ENCODE assay signal across 11 cellular contexts in genomic region chr18:58806826-58807714, GRCh38. TPM values are rescaled to one million over a fixed set of nuclear protein-coding genes. Genes with fewer than 3 reads are reported as not detected.
DNase-seq lines count a peak whose midpoint lies in the region; ATAC-seq lines count a peak whose summit lies in the region.
"Had no signal": no experiment of that assay in that cellular context is flagged by ENCODE, and none has a peak within 500 bp of the region (broad histone marks: within the 10 kb centered on the region; RNA-seq: fewer than 3 reads in every experiment).

No MANE protein-coding gene starts in this region.

- H3K9me3 ChIP-seq in CD8-positive, alpha-beta memory T cell (ENCODE audit: low read length): no peaks in the 10 kb centered on the region

- H3K36me3 ChIP-seq in CD8-positive, alpha-beta memory T cell (ENCODE audit: insufficient read depth, low read length): no peaks in the 10 kb centered on the region

- H3K36me3 Mint-ChIP-seq in activated CD4-positive, alpha-beta memory T cell treated with anti-CD3 and anti-CD28 coated beads for 36 hours: no peaks in the 10 kb centered on the region
- no peaks in the 10 kb centered on the region for H3K36me3 Mint-ChIP-seq in activated CD4-positive, alpha-beta memory T cell treated with anti-CD3 and anti-CD28 coated beads, Interleukin-2, amount 10 ng/mL, durations not matched to agents 7 days and 5 days (ENCODE audit: low read depth)
- H3K36me3 Mint-ChIP-seq in CD8-positive, alpha-beta memory T cell: no peaks in the 10 kb centered on the region
- H3K36me3 Mint-ChIP-seq: activated naive CD4-positive, alpha-beta T cell treated with anti-CD3 and anti-CD28 coated beads, Interleukin-2, amount 10 ng/mL, durations not matched to agents 7 days and 5 days; natural killer cell treated with Interleukin-12 subunit alpha and Interleukin-12 subunit beta and Interleukin-15 and Interleukin-18, amount 100 ng/mL, for 72 hours had no signal

- H3K4me3 ChIP-seq in CD8-positive, alpha-beta memory T cell (ENCODE audit: low read length): no peak overlapping the region

- POLR2A ChIA-PET in activated CD4-positive, alpha-beta memory T cell treated with anti-CD3 and anti-CD28 coated beads for 36 hours (lab: Charles Lee): no interaction called here
- POLR2A ChIA-PET in activated CD4-positive, alpha-beta memory T cell treated with anti-CD3 and anti-CD28 coated beads, Interleukin-2, amount 10 ng/mL, durations not matched to agents 7 days and 5 days (lab: Charles Lee): interaction anchor here (0.7 kb wide), 1 partner anchor 135 kb away, joined by 3 read pairs; no protein-coding TSS in a partner anchor
- POLR2A ChIA-PET in CD8-positive, alpha-beta memory T cell (lab: Charles Lee): no interaction called here

- ATAC-seq in HG02798 (IDR thresholded peaks at IDR 0.05; ENCODE audit: poor library complexity, unreplicated experiment): peak; percentile 96
- ATAC-seq in HG03575 (IDR thresholded peaks at IDR 0.05; ENCODE audit: extremely low read depth, insufficient number of reproducible peaks, low FRiP score, unreplicated experiment): peak; percentile 85

- CTCF ChIA-PET in activated CD4-positive, alpha-beta memory T cell treated with anti-CD3 and anti-CD28 coated beads for 36 hours (lab: Charles Lee): interaction anchor here (0.6 kb wide), 1 partner anchor 12 kb away, joined by 3 read pairs; no protein-coding TSS in a partner anchor
- CTCF ChIA-PET in activated CD4-positive, alpha-beta memory T cell treated with anti-CD3 and anti-CD28 coated beads, Interleukin-2, amount 10 ng/mL, durations not matched to agents 7 days and 5 days (lab: Charles Lee): interaction anchor here (1.1 kb wide), 1 partner anchor 11 kb away, joined by 3 read pairs; no protein-coding TSS in a partner anchor
- CTCF ChIA-PET in CD8-positive, alpha-beta memory T cell (lab: Charles Lee): no interaction called here

- H3K27me3 ChIP-seq in CD8-positive, alpha-beta memory T cell (ENCODE audit: insufficient read depth, low read length, poor library complexity, severe bottlenecking): no peaks in the 10 kb centered on the region

- H3K9me3 Mint-ChIP-seq in activated CD4-positive, alpha-beta memory T cell treated with anti-CD3 and anti-CD28 coated beads for 36 hours: no peaks in the 10 kb centered on the region
- no peaks in the 10 kb centered on the region for H3K9me3 Mint-ChIP-seq in activated CD4-positive, alpha-beta memory T cell treated with anti-CD3 and anti-CD28 coated beads, Interleukin-2, amount 10 ng/mL, durations not matched to agents 7 days and 5 days
- no peaks in the 10 kb centered on the region for H3K9me3 Mint-ChIP-seq in CD8-positive, alpha-beta memory T cell
- H3K9me3 Mint-ChIP-seq: natural killer cell treated with Interleukin-12 subunit alpha and Interleukin-12 subunit beta and Interleukin-15 and Interleukin-18, amount 100 ng/mL, for 72 hours had no signal

- no peak overlapping the region for H3K4me3 Mint-ChIP-seq in activated CD4-positive, alpha-beta memory T cell treated with anti-CD3 and anti-CD28 coated beads for 36 hours
- H3K4me3 Mint-ChIP-seq in activated CD4-positive, alpha-beta memory T cell treated with anti-CD3 and anti-CD28 coated beads, Interleukin-2, amount 10 ng/mL, durations not matched to agents 7 days and 5 days: no peak overlapping the region
- no peak overlapping the region for H3K4me3 Mint-ChIP-seq in CD8-positive, alpha-beta memory T cell
- H3K4me3 Mint-ChIP-seq: activated naive CD4-positive, alpha-beta T cell treated with anti-CD3 and anti-CD28 coated beads, Interleukin-2, amount 10 ng/mL, durations not matched to agents 7 days and 5 days; natural killer cell treated with Interleukin-12 subunit alpha and Interleukin-12 subunit beta and Interleukin-15 and Interleukin-18, amount 100 ng/mL, for 72 hours had no signal

- no peak overlapping the region for H3K27ac ChIP-seq in CD8-positive, alpha-beta memory T cell (ENCODE audit: low read depth, low read length)

- peaks cover 18% of the 10 kb centered on the region for H3K27me3 Mint-ChIP-seq in activated CD4-positive, alpha-beta memory T cell treated with anti-CD3 and anti-CD28 coated beads for 36 hours
- peaks cover 10% of the 10 kb centered on the region for H3K27me3 Mint-ChIP-seq in activated CD4-positive, alpha-beta memory T cell treated with anti-CD3 and anti-CD28 coated beads, Interleukin-2, amount 10 ng/mL, durations not matched to agents 7 days and 5 days
- H3K27me3 Mint-ChIP-seq in CD8-positive, alpha-beta memory T cell: peaks cover 8 to 38% of the 10 kb centered on the region in 2 donors

- H3K27ac Mint-ChIP-seq in activated CD4-positive, alpha-beta memory T cell treated with anti-CD3 and anti-CD28 coated beads for 36 hours: no peak overlapping the region
- no peak overlapping the region for H3K27ac Mint-ChIP-seq in activated CD4-positive, alpha-beta memory T cell treated with anti-CD3 and anti-CD28 coated beads, Interleukin-2, amount 10 ng/mL, durations not matched to agents 7 days and 5 days
- H3K27ac Mint-ChIP-seq in CD8-positive, alpha-beta memory T cell: no peak overlapping the region
- H3K27ac Mint-ChIP-seq: activated naive CD4-positive, alpha-beta T cell treated with anti-CD3 and anti-CD28 coated beads, Interleukin-2, amount 10 ng/mL, durations not matched to agents 7 days and 5 days; natural killer cell treated with Interleukin-12 subunit alpha and Interleukin-12 subunit beta and Interleukin-15 and Interleukin-18, amount 100 ng/mL, for 72 hours had no signal

- no peaks in the 10 kb centered on the region for H3K4me1 ChIP-seq in CD8-positive, alpha-beta memory T cell (ENCODE audit: insufficient read depth, low read length)

- H3K4me1 Mint-ChIP-seq in activated CD4-positive, alpha-beta memory T cell treated with anti-CD3 and anti-CD28 coated beads for 36 hours (ENCODE audit: low read depth): peaks cover 6% of the 10 kb centered on the region
- H3K4me1 Mint-ChIP-seq in activated CD4-positive, alpha-beta memory T cell treated with anti-CD3 and anti-CD28 coated beads, Interleukin-2, amount 10 ng/mL, durations not matched to agents 7 days and 5 days: peaks cover 8% of the 10 kb centered on the region
- no peaks in the 10 kb centered on the region for H3K4me1 Mint-ChIP-seq in CD8-positive, alpha-beta memory T cell
- H3K4me1 Mint-ChIP-seq: activated naive CD4-positive, alpha-beta T cell treated with anti-CD3 and anti-CD28 coated beads, Interleukin-2, amount 10 ng/mL, durations not matched to agents 7 days and 5 days had no signal

- DNase-seq in activated CD4-positive, alpha-beta memory T cell treated with anti-CD3 and anti-CD28 coated beads for 36 hours: peak; percentile 14
- no peak for DNase-seq in activated CD4-positive, alpha-beta memory T cell treated with anti-CD3 and anti-CD28 coated beads, Interleukin-2, amount 10 ng/mL, durations not matched to agents 7 days and 5 days
- DNase-seq in CD8-positive, alpha-beta memory T cell: no peak
- DNase-seq in putamen (ENCODE audit: low spot score): no peak
- DNase-seq in activated CD4-positive, CD25-positive, alpha-beta regulatory T cell (lab: John Stamatoyannopoulos, UW): no peak
- DNase-seq in central memory CD4-positive, alpha-beta T cell: no peak
- DNase-seq: activated naive CD4-positive, alpha-beta T cell treated with anti-CD3 and anti-CD28 coated beads, Interleukin-2, amount 10 ng/mL, durations not matched to agents 7 days and 5 days; NCI-H1436 had no signal

- intact Hi-C loops in activated CD4-positive, alpha-beta memory T cell treated with anti-CD3 and anti-CD28 coated beads for 36 hours (cut with micrococcal nuclease): no loop called here

RNA-seq across cellular contexts. Expression of gene ZNF532, which starts 57.6 kb away (rescaled TPM):
- 1 to 10 TPM; 5.5 to 5.7 TPM for total RNA-seq in activated CD4-positive, alpha-beta memory T cell treated with anti-CD3 and anti-CD28 coated beads for 36 hours
- 1 to 10 TPM; 3.4 to 4.2 TPM for total RNA-seq in activated CD4-positive, alpha-beta memory T cell treated with anti-CD3 and anti-CD28 coated beads, Interleukin-2, amount 10 ng/mL, durations not matched to agents 7 days and 5 days
- total RNA-seq in CD8-positive, alpha-beta memory T cell: 1 to 10 TPM; 6.1 to 6.3 TPM
- 0.70 TPM for polyA plus RNA-seq in CD8-positive, alpha-beta memory T cell
